ENCODE assay signal across 18 cellular contexts in genomic region chr1:204087181-204087892, GRCh38. TPM values are rescaled to one million over a fixed set of nuclear protein-coding genes. Genes with fewer than 3 reads are reported as not detected.
DNase-seq lines count a peak whose midpoint lies in the region; ATAC-seq and TF ChIP-seq lines count a peak whose summit lies in the region.
"Had no signal": no experiment of that assay in that cellular context is flagged by ENCODE, and none has a peak within 500 bp of the region (broad histone marks: within the 10 kb centered on the region; RNA-seq: fewer than 3 reads in every experiment).

No MANE protein-coding gene starts in this region.

- H3K9me3 Mint-ChIP-seq in central memory CD8-positive, alpha-beta T cell: no peaks in the 10 kb centered on the region
- no peaks in the 10 kb centered on the region for H3K9me3 Mint-ChIP-seq in natural killer cell
- H3K9me3 Mint-ChIP-seq: nephron progenitor cell had no signal

- no peak overlapping the region for H3K4me3 Mint-ChIP-seq in central memory CD8-positive, alpha-beta T cell
- no peak overlapping the region for H3K4me3 Mint-ChIP-seq in natural killer cell
- H3K4me3 Mint-ChIP-seq: activated naive CD8-positive, alpha-beta T cell had no signal

- TF ChIP-seq RAD21 in SK-N-SH (IDR thresholded peaks at IDR 0.05; ENCODE audit: low read length): no peak

- TF ChIP-seq EP300 in suprapubic skin (IDR thresholded peaks at IDR 0.05) (no peak), SK-N-SH (IDR thresholded peaks at IDR 0.05; ENCODE audit: borderline replicate concordance in 1 of 2, low read depth in 1 of 2, low read length in 1 of 2) (no peak)

- H3K27ac Mint-ChIP-seq in central memory CD8-positive, alpha-beta T cell (ENCODE audit: low read depth): no peak overlapping the region
- H3K27ac Mint-ChIP-seq in natural killer cell: peak overlapping the region; percentile 59 to 70
- H3K27ac Mint-ChIP-seq: activated naive CD8-positive, alpha-beta T cell had no signal

- H3K36me3 Mint-ChIP-seq in central memory CD8-positive, alpha-beta T cell (ENCODE audit: insufficient read depth): no peaks in the 10 kb centered on the region
- H3K36me3 Mint-ChIP-seq in natural killer cell: no peaks in the 10 kb centered on the region
- H3K36me3 Mint-ChIP-seq: activated naive CD8-positive, alpha-beta T cell had no signal

- peaks cover 4% of the 10 kb centered on the region for H3K27me3 Mint-ChIP-seq in central memory CD8-positive, alpha-beta T cell
- H3K27me3 Mint-ChIP-seq in natural killer cell (ENCODE audit: low read depth in 2 of 2): no peaks in the 10 kb centered on the region
- H3K27me3 Mint-ChIP-seq: activated naive CD8-positive, alpha-beta T cell had no signal

- intact Hi-C loops in natural killer cell (cut with micrococcal nuclease): no loop called here

- H3K27me3 ChIP-seq in NT2/D1 (ENCODE audit: insufficient read depth, insufficient read length): no peaks in the 10 kb centered on the region
- H3K27me3 ChIP-seq in suprapubic skin: no peaks in the 10 kb centered on the region
- H3K27me3 ChIP-seq in smooth muscle cell (ENCODE audit: low read depth): no peaks in the 10 kb centered on the region
- H3K27me3 ChIP-seq in SK-N-SH (ENCODE audit: insufficient read depth): no peaks in the 10 kb centered on the region
- H3K27me3 ChIP-seq: BLaER1 had no signal

- no peaks in the 10 kb centered on the region for H3F3A ChIP-seq in smooth muscle cell (ENCODE audit: low read depth)
- no peaks in the 10 kb centered on the region for H3F3A ChIP-seq in SK-N-SH (replicated peaks; ENCODE audit: insufficient read depth)

- H3K4me2 ChIP-seq in smooth muscle cell: no peak overlapping the region
- no peak overlapping the region for H3K4me2 ChIP-seq in SK-N-SH
- H3K4me2 ChIP-seq: BLaER1 had no signal

- ATAC-seq in central memory CD8-positive, alpha-beta T cell (replicated peaks; ENCODE audit: extremely low read depth, poor library complexity, severe bottlenecking): peak; percentile 36
- peak in 2 of 3 donors; percentile 36 to 41 for ATAC-seq in natural killer cell
- ATAC-seq in GM18867 (IDR thresholded peaks at IDR 0.05; ENCODE audit: unreplicated experiment): no peak
- ATAC-seq: left lobe of liver had no signal

- CTCF ChIA-PET in SK-N-SH (lab: Yijun Ruan, JAX): no interaction called here

- no peak overlapping the region for H2AFZ ChIP-seq in smooth muscle cell (ENCODE audit: low read depth)
- no peak overlapping the region for H2AFZ ChIP-seq in SK-N-SH (ENCODE audit: low read depth)

- H3K36me3 ChIP-seq in NT2/D1 (ENCODE audit: insufficient read depth, insufficient read length, low read length) (peaks cover 4% of the 10 kb centered on the region), suprapubic skin (no peaks in the 10 kb centered on the region), smooth muscle cell (ENCODE audit: low read depth) (no peaks in the 10 kb centered on the region), SK-N-SH (replicated peaks in 1 of 2; ENCODE audit: control insufficient read depth in 1 of 2, insufficient read depth in 2 of 2, low read length in 1 of 2) (no peaks in the 10 kb centered on the region)
- H3K36me3 ChIP-seq: BLaER1 had no signal

- no peaks in the 10 kb centered on the region for H4K20me1 ChIP-seq in smooth muscle cell (ENCODE audit: low read depth)
- H4K20me1 ChIP-seq in SK-N-SH (ENCODE audit: insufficient read depth): no peaks in the 10 kb centered on the region
- H4K20me1 ChIP-seq: BLaER1 had no signal

- no peak for TF ChIP-seq POLR2A in suprapubic skin (IDR thresholded peaks at IDR 0.05)

- peaks cover 60% of the 10 kb centered on the region for H3K4me1 ChIP-seq in NT2/D1 (ENCODE audit: insufficient read depth, insufficient read length)
- H3K4me1 ChIP-seq in suprapubic skin: peaks cover 75% of the 10 kb centered on the region
- H3K4me1 ChIP-seq in smooth muscle cell (ENCODE audit: low read depth): peaks cover 24% of the 10 kb centered on the region
- peaks cover 0 to 26% of the 10 kb centered on the region in 2 experiments; a peak in 1 of 4 replicates for H3K4me1 ChIP-seq in SK-N-SH (ENCODE audit: control insufficient read depth in 1 of 2, insufficient read depth in 2 of 2, low read depth in 1 of 2, low read length in 1 of 2)
- H3K4me1 ChIP-seq: BLaER1 had no signal

- POLR2A ChIA-PET in SK-N-SH (lab: Yijun Ruan, JAX): no interaction called here

- no peak overlapping the region for H3K4me3 ChIP-seq in NT2/D1 (ENCODE audit: insufficient read length, low read depth)
- H3K4me3 ChIP-seq in suprapubic skin: no peak overlapping the region
- H3K4me3 ChIP-seq in smooth muscle cell: no peak overlapping the region
- no peak overlapping the region for H3K4me3 ChIP-seq in SK-N-SH (ENCODE audit: low read depth in 2 of 2, low read length in 1 of 2)
- H3K4me3 ChIP-seq: BLaER1, SK-N-MC had no signal

- H3K79me2 ChIP-seq in smooth muscle cell (ENCODE audit: low read depth): no peaks in the 10 kb centered on the region
- H3K79me2 ChIP-seq in SK-N-SH (ENCODE audit: insufficient read depth): no peaks in the 10 kb centered on the region; the same call in 1 of the 2 replicates

- DNase-seq in NT2/D1 (ENCODE audit: low read depth, low spot score) (no peak), natural killer cell (no peak), suprapubic skin (ENCODE audit: low spot score in 2 of 2) (no peak), NCI-H524 (lab: John Stamatoyannopoulos, UW) (no peak), smooth muscle cell (lab: John Stamatoyannopoulos, UW; ENCODE audit: unreplicated experiment) (no peak), SK-N-SH (no peak)
- no peak for DNase-seq in central memory CD8-positive, alpha-beta T cell (ENCODE audit: low spot score in 2 of 2)
- DNase-seq: activated CD8-positive, alpha-beta memory T cell treated with anti-CD3 and anti-CD28 coated beads, Interleukin-2, amount 50 U/mL, for 4 hours; DMS53; erythroblast; NCI-H2227 treated with DMSO at 0.1 percent for 48 hours; nephron progenitor cell; stimulated activated naive CD4-positive, alpha-beta T cell treated with Interleukin-2 at 50 U/mL for 16 hours had no signal

- H3K9me2 ChIP-seq in SK-N-SH: no peaks in the 10 kb centered on the region

- H3K27ac ChIP-seq in suprapubic skin (peak overlapping the region; percentile 91), smooth muscle cell (ENCODE audit: low read depth) (no peak overlapping the region), SK-N-SH (ENCODE audit: low read depth in 2 of 2, low read length in 1 of 2) (no peak overlapping the region)
- H3K27ac ChIP-seq: BLaER1, SK-N-MC had no signal

- WGBS in suprapubic skin: 87% methylated on average over 8 of the region's 8 CpGs
- 92% methylated on average over 8 of the region's 8 CpGs for WGBS in smooth muscle cell (ENCODE audit: low lambda C conversion rate)
- WGBS in SK-N-SH (ENCODE audit: low lambda C conversion rate): 96% methylated on average over 7 of the region's 8 CpGs

- H3K4me1 Mint-ChIP-seq in central memory CD8-positive, alpha-beta T cell: peaks cover 34% of the 10 kb centered on the region
- H3K4me1 Mint-ChIP-seq in natural killer cell: peaks cover 48 to 61% of the 10 kb centered on the region in 2 donors

- H3K9ac ChIP-seq in NT2/D1 (ENCODE audit: insufficient read length, low read depth): peak overlapping the region; percentile 51
- H3K9ac ChIP-seq in smooth muscle cell (ENCODE audit: low read depth): no peak overlapping the region
- H3K9ac ChIP-seq in SK-N-SH: no peak overlapping the region
- H3K9ac ChIP-seq: BLaER1 had no signal

- no peaks in the 10 kb centered on the region for H3K9me3 ChIP-seq in NT2/D1 (ENCODE audit: insufficient read depth, low read length)
- no peaks in the 10 kb centered on the region for H3K9me3 ChIP-seq in suprapubic skin
- no peaks in the 10 kb centered on the region for H3K9me3 ChIP-seq in smooth muscle cell (replicated peaks; ENCODE audit: low read depth)
- H3K9me3 ChIP-seq in SK-N-SH: no peaks in the 10 kb centered on the region
- H3K9me3 ChIP-seq: BLaER1 had no signal

- TF ChIP-seq CTCF in natural killer cell (IDR thresholded peaks at IDR 0.05) (no peak), suprapubic skin (IDR thresholded peaks at IDR 0.05) (no peak), smooth muscle cell (IDR thresholded peaks at IDR 0.05; ENCODE audit: borderline replicate concordance, insufficient read depth, poor library complexity, severe bottlenecking) (no peak), SK-N-SH (IDR thresholded peaks at IDR 0.05) (no peak)

TF ChIP-seq in SK-N-SH, 30 proteins besides CTCF, POLR2A, EP300 and RAD21:
- TF ChIP-seq TCF12 (IDR thresholded peaks at IDR 0.05): no peak
- no peak for TF ChIP-seq EZH2phosphoT487 (IDR thresholded peaks at IDR 0.05; ENCODE audit: borderline replicate concordance, low read depth)
- TF ChIP-seq USF1 (IDR thresholded peaks at IDR 0.05; ENCODE audit: borderline replicate concordance, low read depth): no peak

RNA-seq across cellular contexts. Expression of gene SOX13, which starts 14.4 kb away (rescaled TPM):
- total RNA-seq in natural killer cell (10 to 100 TPM; 27.3 to 44.7 (median 41.4) TPM), suprapubic skin (10 to 100 TPM; 10.1 to 20.6 (median 15.6) TPM), smooth muscle cell (2.3 and 2.6 TPM in 2 replicates)
- polyA plus RNA-seq in smooth muscle cell (0.41 and 7.0 TPM in 2 replicates), SK-N-SH (2012; rRNA removed) (7.2 and 10.6 TPM in 2 replicates)
- polyA plus RNA-seq in SK-N-SH (2012; cell fraction: cytosol; rRNA removed): 4.4 and 6.1 TPM in 2 replicates
- 21.8 and 23.2 TPM in 2 replicates for polyA plus RNA-seq in SK-N-SH (2012; cell fraction: nucleus; rRNA removed)
